ENCODE assay signal across 1 cellular context in the genomic region with DNA sequence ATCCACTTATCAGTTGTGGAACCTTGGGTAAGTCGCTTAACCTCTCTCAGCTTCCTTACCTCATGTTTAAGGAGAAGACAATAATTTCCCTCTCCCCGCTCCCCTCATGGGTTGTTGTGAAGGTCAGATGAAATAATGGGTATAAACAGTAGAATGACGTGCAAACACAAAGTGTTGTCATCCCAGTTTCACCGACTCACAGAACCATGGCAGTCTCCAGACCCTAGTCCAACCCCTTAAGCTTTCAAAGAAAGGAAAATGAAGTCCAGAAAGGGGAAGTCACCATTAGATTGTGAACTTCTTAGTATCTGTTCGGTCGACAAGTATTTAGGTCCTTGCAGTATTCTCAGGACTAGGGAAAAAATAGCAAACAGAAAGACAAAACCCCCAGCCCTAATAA.
TF ChIP-seq lines count a peak whose summit lies in the region.

No MANE protein-coding gene starts in this region.

TF ChIP-seq in SK-N-SH treated with all-trans-retinoic acid at 6 μM for 48 hours, 23 proteins besides CTCF, POLR2A, EP300 and RAD21 (continued from another document):
- no peak for TF ChIP-seq SNAI2 (CRISPR knock-in tag; IDR thresholded peaks at IDR 0.05)
- TF ChIP-seq RARB (CRISPR knock-in tag; IDR thresholded peaks at IDR 0.05), result no peak
- TF ChIP-seq, protein P1, sequence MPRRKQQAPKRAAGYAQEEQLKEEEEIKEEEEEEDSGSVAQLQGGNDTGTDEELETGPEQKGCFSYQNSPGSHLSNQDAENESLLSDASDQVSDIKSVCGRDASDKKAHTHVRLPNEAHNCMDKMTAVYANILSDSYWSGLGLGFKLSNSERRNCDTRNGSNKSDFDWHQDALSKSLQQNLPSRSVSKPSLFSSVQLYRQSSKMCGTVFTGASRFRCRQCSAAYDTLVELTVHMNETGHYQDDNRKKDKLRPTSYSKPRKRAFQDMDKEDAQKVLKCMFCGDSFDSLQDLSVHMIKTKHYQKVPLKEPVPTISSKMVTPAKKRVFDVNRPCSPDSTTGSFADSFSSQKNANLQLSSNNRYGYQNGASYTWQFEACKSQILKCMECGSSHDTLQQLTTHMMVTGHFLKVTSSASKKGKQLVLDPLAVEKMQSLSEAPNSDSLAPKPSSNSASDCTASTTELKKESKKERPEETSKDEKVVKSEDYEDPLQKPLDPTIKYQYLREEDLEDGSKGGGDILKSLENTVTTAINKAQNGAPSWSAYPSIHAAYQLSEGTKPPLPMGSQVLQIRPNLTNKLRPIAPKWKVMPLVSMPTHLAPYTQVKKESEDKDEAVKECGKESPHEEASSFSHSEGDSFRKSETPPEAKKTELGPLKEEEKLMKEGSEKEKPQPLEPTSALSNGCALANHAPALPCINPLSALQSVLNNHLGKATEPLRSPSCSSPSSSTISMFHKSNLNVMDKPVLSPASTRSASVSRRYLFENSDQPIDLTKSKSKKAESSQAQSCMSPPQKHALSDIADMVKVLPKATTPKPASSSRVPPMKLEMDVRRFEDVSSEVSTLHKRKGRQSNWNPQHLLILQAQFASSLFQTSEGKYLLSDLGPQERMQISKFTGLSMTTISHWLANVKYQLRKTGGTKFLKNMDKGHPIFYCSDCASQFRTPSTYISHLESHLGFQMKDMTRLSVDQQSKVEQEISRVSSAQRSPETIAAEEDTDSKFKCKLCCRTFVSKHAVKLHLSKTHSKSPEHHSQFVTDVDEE (CRISPR knock-in tag; IDR thresholded peaks at IDR 0.05), result no peak
- TF ChIP-seq, protein P2, sequence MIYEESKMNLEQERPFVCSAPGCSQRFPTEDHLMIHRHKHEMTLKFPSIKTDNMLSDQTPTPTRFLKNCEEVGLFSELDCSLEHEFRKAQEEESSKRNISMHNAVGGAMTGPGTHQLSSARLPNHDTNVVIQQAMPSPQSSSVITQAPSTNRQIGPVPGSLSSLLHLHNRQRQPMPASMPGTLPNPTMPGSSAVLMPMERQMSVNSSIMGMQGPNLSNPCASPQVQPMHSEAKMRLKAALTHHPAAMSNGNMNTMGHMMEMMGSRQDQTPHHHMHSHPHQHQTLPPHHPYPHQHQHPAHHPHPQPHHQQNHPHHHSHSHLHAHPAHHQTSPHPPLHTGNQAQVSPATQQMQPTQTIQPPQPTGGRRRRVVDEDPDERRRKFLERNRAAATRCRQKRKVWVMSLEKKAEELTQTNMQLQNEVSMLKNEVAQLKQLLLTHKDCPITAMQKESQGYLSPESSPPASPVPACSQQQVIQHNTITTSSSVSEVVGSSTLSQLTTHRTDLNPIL (CRISPR knock-in tag; IDR thresholded peaks at IDR 0.05; ENCODE audit: low read depth), result no peak
TF ChIP-seq in SK-N-SH treated with all-trans-retinoic acid at 6 μM for 48 hours: peak in this region for 0.
